In genomic region chr3:24087469-24087868, GRCh38 we compare ENCODE assay signal across 1 cellular context.
TF ChIP-seq lines count a peak whose summit lies in the region.

No MANE protein-coding gene starts in this region.

TF ChIP-seq in HepG2, 621 proteins besides CTCF, POLR2A, EP300 and RAD21 (continued from another document):
- TF ChIP-seq ZNF784 (CRISPR knock-in tag; IDR thresholded peaks at IDR 0.05; ENCODE audit: borderline replicate concordance) (peak; percentile 52; the same call in 1 of the 2 replicates), PHF8 (CRISPR knock-in tag; IDR thresholded peaks at IDR 0.05) (no peak)
TF ChIP-seq in HepG2: peak in this region for 2.
